ENCODE assay signal across 27 cellular contexts in the genomic region with DNA sequence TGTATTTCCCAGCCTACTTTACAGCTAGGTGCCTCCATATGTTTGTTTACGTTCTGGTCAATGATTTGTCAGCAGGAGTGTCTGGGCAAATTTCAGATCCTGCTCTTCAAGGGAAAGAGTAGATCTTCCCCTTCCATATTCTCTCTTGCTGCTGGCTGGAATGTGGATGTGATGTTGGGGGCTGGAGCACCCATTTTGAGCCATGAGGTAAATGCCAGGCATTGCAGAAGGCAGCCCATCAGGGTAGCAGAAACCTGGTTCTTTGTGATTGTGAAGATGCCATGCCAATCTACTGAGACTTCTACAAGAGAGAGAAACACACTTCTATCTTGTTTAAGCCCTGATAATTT. TPM values are rescaled to one million over a fixed set of nuclear protein-coding genes. Genes with fewer than 3 reads are reported as not detected.
A peak's percentile ranks its signal among the peaks of the same experiment; 100 is the strongest.
DNase-seq lines count a peak whose midpoint lies in the region; ATAC-seq and FAIRE-seq lines count a peak whose summit lies in the region.
"Had no signal": no experiment of that assay in that cellular context is flagged by ENCODE, and none has a peak within 500 bp of the region (broad histone marks: within the 10 kb centered on the region; RNA-seq: fewer than 3 reads in every experiment).

No MANE protein-coding gene starts in this region.

- no peak overlapping the region for H3K4me3 ChIP-seq in BLaER1
- H3K4me3 ChIP-seq: gastrocnemius medialis, GM12878, GM23338, lower lobe of right lung, spleen had no signal

- H3K4me1 ChIP-seq in BLaER1 = peaks cover 96% of the 10 kb centered on the region
- H3K4me1 ChIP-seq: gastrocnemius medialis had no signal

- H4K20me1 ChIP-seq in BLaER1 = peaks cover 10% of the 10 kb centered on the region

- peaks cover 22% of the 10 kb centered on the region for H3K36me3 Mint-ChIP-seq in T-cell
- peaks cover 23% of the 10 kb centered on the region for H3K36me3 Mint-ChIP-seq in effector memory CD8-positive, alpha-beta T cell (ENCODE audit: insufficient read depth)

- peak overlapping the region; percentile 87 for H3K4me2 ChIP-seq in BLaER1
- H3K4me2 ChIP-seq: GM23338 had no signal

- peak; percentile 45 for DNase-seq in DMS53 (lab: John Stamatoyannopoulos, UW)
- DNase-seq in DMS53 treated with DMSO at 0.1 percent for 48 hours (lab: John Stamatoyannopoulos, UW; ENCODE audit: unreplicated experiment) = no peak
- DNase-seq in T-cell = no peak
- DNase-seq in effector memory CD8-positive, alpha-beta T cell = no peak
- no peak for DNase-seq in ureter (ENCODE audit: low spot score)
- no peak for DNase-seq in urothelium cell line (ENCODE audit: low spot score)
- DNase-seq in NCI-H1436 (lab: John Stamatoyannopoulos, UW) = no peak
- DNase-seq: activated gamma-delta T cell treated with Interleukin-2 at 50 U/mL for 16 hours; gastrocnemius medialis; KBM-7; kidney; lower lobe of right lung; MV-4-11; NCI-H2029; NK-92 treated with Interleukin-12 subunit alpha and Interleukin-12 subunit beta, amount 100 ng/mL, for 24 hours; occipital lobe; retina; spleen; stimulated activated CD4-positive, alpha-beta T cell treated with anti-CD3 and anti-CD28 coated beads, Interleukin-4, amount 100 ng/mL, for 24 hours; substantia nigra had no signal

- no peak overlapping the region for H3K9ac ChIP-seq in BLaER1

- H3K27me3 Mint-ChIP-seq in T-cell = no peaks in the 10 kb centered on the region
- no peaks in the 10 kb centered on the region for H3K27me3 Mint-ChIP-seq in effector memory CD8-positive, alpha-beta T cell
- H3K27me3 Mint-ChIP-seq: B cell had no signal

- no peak for FAIRE-seq in urothelium cell line (lab: Jason Lieb, UNC)
- FAIRE-seq: GM12878 had no signal

- H3K27ac Mint-ChIP-seq in T-cell = peak overlapping the region; percentile 99 to 100
- H3K27ac Mint-ChIP-seq in effector memory CD8-positive, alpha-beta T cell = peak overlapping the region; percentile 95 to 96
- H3K27ac Mint-ChIP-seq: GM23338 had no signal

- no peaks in the 10 kb centered on the region for H3K9me3 ChIP-seq in BLaER1
- H3K9me3 ChIP-seq: gastrocnemius medialis, lower lobe of right lung, spleen had no signal

- peak overlapping the region; percentile 96 for H3K27ac ChIP-seq in BLaER1
- H3K27ac ChIP-seq: 22Rv1, gastrocnemius medialis, lower lobe of right lung had no signal

- peaks cover 88 to 94% (median 91%) of the 10 kb centered on the region in 3 donors for H3K4me1 Mint-ChIP-seq in T-cell
- H3K4me1 Mint-ChIP-seq in effector memory CD8-positive, alpha-beta T cell (ENCODE audit: low read depth in 2 of 2) = peaks cover 77 to 86% of the 10 kb centered on the region in 2 donors

- peaks cover 66% of the 10 kb centered on the region for H3K36me3 ChIP-seq in BLaER1
- H3K36me3 ChIP-seq: gastrocnemius medialis, lower lobe of right lung had no signal

- CTCF ChIA-PET in T-cell (lab: Charles Lee) = no interaction called here

- H3K9me3 Mint-ChIP-seq in T-cell = no peaks in the 10 kb centered on the region
- no peaks in the 10 kb centered on the region for H3K9me3 Mint-ChIP-seq in effector memory CD8-positive, alpha-beta T cell
- H3K9me3 Mint-ChIP-seq: GM23338 had no signal

- POLR2A ChIA-PET in T-cell (lab: Charles Lee) = no interaction called here

- ATAC-seq in T-cell (replicated peaks in 1 of 4) = no peak
- ATAC-seq in effector memory CD8-positive, alpha-beta T cell (replicated peaks) = no peak
- ATAC-seq: esophagus mucosa, gastrocnemius medialis, GM12878, GM23338, lower lobe of right lung, Panc1 had no signal

- H3K4me3 Mint-ChIP-seq in T-cell = peak overlapping the region in 1 of 3 donors; percentile 79
- peak overlapping the region; percentile 42 to 75 for H3K4me3 Mint-ChIP-seq in effector memory CD8-positive, alpha-beta T cell
- H3K4me3 Mint-ChIP-seq: B cell, GM23338 had no signal

- H3K27me3 ChIP-seq in BLaER1 = no peaks in the 10 kb centered on the region
- H3K27me3 ChIP-seq: gastrocnemius medialis had no signal

RNA-seq across cellular contexts. Expression of gene RUNX1, which starts 25.1 kb away (rescaled TPM):
- total RNA-seq in T-cell (100 to 1,000 TPM in 3 of 5 donors, 10 to 100 TPM in 2; 87.0 to 117 (median 104) TPM), ureter (84.0 TPM)
